18 cellular contexts compared by ENCODE assay signal in genomic region chr14:52000631-52001030, GRCh38. TPM values are rescaled to one million over a fixed set of nuclear protein-coding genes. Genes with fewer than 3 reads are reported as not detected.
DNase-seq lines count a peak whose midpoint lies in the region; ATAC-seq, FAIRE-seq and TF ChIP-seq lines count a peak whose summit lies in the region.
"Had no signal": no experiment of that assay in that cellular context is flagged by ENCODE, and none has a peak within 500 bp of the region (broad histone marks: within the 10 kb centered on the region; RNA-seq: fewer than 3 reads in every experiment).

No MANE protein-coding gene starts in this region.

- H3K4me1 ChIP-seq in skeletal muscle satellite cell (ENCODE audit: control insufficient read depth, insufficient read depth, low read length) = peaks cover 54% of the 10 kb centered on the region
- H3K4me1 ChIP-seq: A549 had no signal

- peak overlapping the region; percentile 45 for H3K9ac ChIP-seq in skeletal muscle satellite cell (ENCODE audit: low read depth, low read length)
- H3K9ac ChIP-seq: KMS-11 had no signal

- peak; percentile 47; the same call in 1 of the 3 replicates for ATAC-seq in SK-N-SH treated with all-trans-retinoic acid at 6 μM for 48 hours
- ATAC-seq: A549, Right ventricle myocardium inferior had no signal

- H3K4me2 ChIP-seq in skeletal muscle satellite cell (ENCODE audit: low read length) = peak overlapping the region; percentile 51
- H3K4me2 ChIP-seq: A549, KMS-11 had no signal

- H3K27me3 Mint-ChIP-seq in activated CD4-positive, alpha-beta T cell treated with anti-CD3 and anti-CD28 coated beads, Interleukin-2, amount 10 ng/mL, durations not matched to agents 7 days and 5 days = no peaks in the 10 kb centered on the region
- H3K27me3 Mint-ChIP-seq: CD4-positive, CD25-positive, alpha-beta regulatory T cell had no signal

- no peak overlapping the region for H3K4me3 Mint-ChIP-seq in activated CD4-positive, alpha-beta T cell treated with anti-CD3 and anti-CD28 coated beads, Interleukin-2, amount 10 ng/mL, durations not matched to agents 7 days and 5 days
- H3K4me3 Mint-ChIP-seq: CD4-positive, CD25-positive, alpha-beta regulatory T cell had no signal

- DNase-seq in GM19239 (ENCODE audit: insufficient read length, low spot score) = no peak
- peak; percentile 14 for DNase-seq in fibroblast of gingiva (ENCODE audit: low read depth)
- DNase-seq in posterior vena cava (ENCODE audit: low spot score) = no peak
- no peak for DNase-seq in NOMO-1 treated with dmso at 0.1 percent for 144 hours (lab: John Stamatoyannopoulos, UW; ENCODE audit: unreplicated experiment)
- DNase-seq in activated CD4-positive, alpha-beta T cell treated with anti-CD3 and anti-CD28 coated beads, Interleukin-2, amount 10 ng/mL, durations not matched to agents 7 days and 5 days = no peak
- DNase-seq: CD4-positive, CD25-positive, alpha-beta regulatory T cell; GF-D8; NCI-H1092 treated with DMSO at 0.1 percent for 48 hours; NCI-H1436 treated with DMSO at 0.1 percent for 48 hours; NCI-H1930; NCI-H226; NCI-H524 had no signal

- H3K36me3 Mint-ChIP-seq in activated CD4-positive, alpha-beta T cell treated with anti-CD3 and anti-CD28 coated beads, Interleukin-2, amount 10 ng/mL, durations not matched to agents 7 days and 5 days (ENCODE audit: low read depth) = peaks cover 60% of the 10 kb centered on the region

- peak; percentile 23 for FAIRE-seq in GM19239 (lab: Jason Lieb, UNC)
- FAIRE-seq: A549, HTR-8/SVneo had no signal

- H3K4me3 ChIP-seq in skeletal muscle satellite cell (ENCODE audit: low read length) = no peak overlapping the region
- H3K4me3 ChIP-seq: A549 had no signal

- H3K4me1 Mint-ChIP-seq in activated CD4-positive, alpha-beta T cell treated with anti-CD3 and anti-CD28 coated beads, Interleukin-2, amount 10 ng/mL, durations not matched to agents 7 days and 5 days = peaks cover 7% of the 10 kb centered on the region

- peaks cover 56% of the 10 kb centered on the region for H3K36me3 ChIP-seq in skeletal muscle satellite cell (ENCODE audit: insufficient read depth, low read length)

- H3K9me3 ChIP-seq in skeletal muscle satellite cell (replicated peaks; ENCODE audit: low read length) = no peaks in the 10 kb centered on the region
- H3K9me3 ChIP-seq: A549 had no signal

- POLR2A ChIA-PET in activated CD4-positive, alpha-beta T cell treated with anti-CD3 and anti-CD28 coated beads, Interleukin-2, amount 10 ng/mL, durations not matched to agents 7 days and 5 days (lab: Charles Lee) = no interaction called here

- no peak overlapping the region for H3K27ac Mint-ChIP-seq in activated CD4-positive, alpha-beta T cell treated with anti-CD3 and anti-CD28 coated beads, Interleukin-2, amount 10 ng/mL, durations not matched to agents 7 days and 5 days

- H3K9me3 Mint-ChIP-seq in activated CD4-positive, alpha-beta T cell treated with anti-CD3 and anti-CD28 coated beads, Interleukin-2, amount 10 ng/mL, durations not matched to agents 7 days and 5 days = no peaks in the 10 kb centered on the region
- H3K9me3 Mint-ChIP-seq: CD4-positive, CD25-positive, alpha-beta regulatory T cell had no signal

- CTCF ChIA-PET in activated CD4-positive, alpha-beta T cell treated with anti-CD3 and anti-CD28 coated beads, Interleukin-2, amount 10 ng/mL, durations not matched to agents 7 days and 5 days (lab: Charles Lee) = no interaction called here

- H3K27me3 ChIP-seq in skeletal muscle satellite cell (ENCODE audit: control insufficient read depth, insufficient read depth, low read length) = no peaks in the 10 kb centered on the region

- intact Hi-C loops in posterior vena cava (cut with DNase I) = loop anchor here in 1 of 2 donors (10.0 kb wide), 1 partner anchor 114 kb away; no protein-coding TSS in a partner anchor

TF ChIP-seq in SK-N-SH treated with all-trans-retinoic acid at 6 μM for 48 hours, 23 proteins besides CTCF, POLR2A, EP300 and RAD21:
- TF ChIP-seq CREB5 (CRISPR knock-in tag; IDR thresholded peaks at IDR 0.05; ENCODE audit: low read depth) (no peak), ZNF8 (CRISPR knock-in tag; IDR thresholded peaks at IDR 0.05) (no peak), ZNF70 (CRISPR knock-in tag; IDR thresholded peaks at IDR 0.05) (no peak), ISL1 (CRISPR knock-in tag; IDR thresholded peaks at IDR 0.05) (no peak), RARB (CRISPR knock-in tag; IDR thresholded peaks at IDR 0.05) (no peak), PATZ1 (CRISPR knock-in tag; IDR thresholded peaks at IDR 0.05; ENCODE audit: borderline replicate concordance) (no peak), CSDC2 (CRISPR knock-in tag; IDR thresholded peaks at IDR 0.05) (no peak), ESRRG (CRISPR knock-in tag; IDR thresholded peaks at IDR 0.05) (no peak), POU6F1 (CRISPR knock-in tag; IDR thresholded peaks at IDR 0.05; ENCODE audit: borderline replicate concordance, low read depth) (no peak), ARNTL (CRISPR knock-in tag; IDR thresholded peaks at IDR 0.05; ENCODE audit: borderline replicate concordance, low read depth) (no peak), TCF4 (CRISPR knock-in tag; IDR thresholded peaks at IDR 0.05; ENCODE audit: borderline replicate concordance) (no peak)

RNA-seq across cellular contexts. Expression of gene RTRAF, which starts 11.3 kb away (rescaled TPM):
- 76.8 and 81.9 TPM in 2 replicates for total RNA-seq in skeletal muscle satellite cell (2012; rRNA removed)
- total RNA-seq in posterior vena cava = 100 to 1,000 TPM; 128 to 131 TPM
- 100 to 1,000 TPM; 194 to 217 TPM for total RNA-seq in activated CD4-positive, alpha-beta T cell treated with anti-CD3 and anti-CD28 coated beads, Interleukin-2, amount 10 ng/mL, durations not matched to agents 7 days and 5 days
